In genomic region chr19:8806661-8807060, GRCh38 we compare ENCODE assay signal across 1 cellular context.
TF ChIP-seq lines count a peak whose summit lies in the region.

No MANE protein-coding gene starts in this region.

TF ChIP-seq in K562, 482 proteins besides CTCF, POLR2A, EP300 and RAD21 (continued from another document and continues in another):
- TF ChIP-seq, protein P1, sequence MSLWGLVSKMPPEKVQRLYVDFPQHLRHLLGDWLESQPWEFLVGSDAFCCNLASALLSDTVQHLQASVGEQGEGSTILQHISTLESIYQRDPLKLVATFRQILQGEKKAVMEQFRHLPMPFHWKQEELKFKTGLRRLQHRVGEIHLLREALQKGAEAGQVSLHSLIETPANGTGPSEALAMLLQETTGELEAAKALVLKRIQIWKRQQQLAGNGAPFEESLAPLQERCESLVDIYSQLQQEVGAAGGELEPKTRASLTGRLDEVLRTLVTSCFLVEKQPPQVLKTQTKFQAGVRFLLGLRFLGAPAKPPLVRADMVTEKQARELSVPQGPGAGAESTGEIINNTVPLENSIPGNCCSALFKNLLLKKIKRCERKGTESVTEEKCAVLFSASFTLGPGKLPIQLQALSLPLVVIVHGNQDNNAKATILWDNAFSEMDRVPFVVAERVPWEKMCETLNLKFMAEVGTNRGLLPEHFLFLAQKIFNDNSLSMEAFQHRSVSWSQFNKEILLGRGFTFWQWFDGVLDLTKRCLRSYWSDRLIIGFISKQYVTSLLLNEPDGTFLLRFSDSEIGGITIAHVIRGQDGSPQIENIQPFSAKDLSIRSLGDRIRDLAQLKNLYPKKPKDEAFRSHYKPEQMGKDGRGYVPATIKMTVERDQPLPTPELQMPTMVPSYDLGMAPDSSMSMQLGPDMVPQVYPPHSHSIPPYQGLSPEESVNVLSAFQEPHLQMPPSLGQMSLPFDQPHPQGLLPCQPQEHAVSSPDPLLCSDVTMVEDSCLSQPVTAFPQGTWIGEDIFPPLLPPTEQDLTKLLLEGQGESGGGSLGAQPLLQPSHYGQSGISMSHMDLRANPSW (CRISPR knock-in tag; IDR thresholded peaks at IDR 0.05): no peak
- TF ChIP-seq SIRT6 (IDR thresholded peaks at IDR 0.05; ENCODE audit: low read depth, low read length) (no peak), FIP1L1 (IDR thresholded peaks at IDR 0.05; ENCODE audit: low read depth, low read length, poor library complexity, severe bottlenecking) (no peak), TRIM24 (IDR thresholded peaks at IDR 0.05) (peak in 1 of 2 experiments; percentile 59; a peak in 2 of 4 replicates), CBX3 (IDR thresholded peaks at IDR 0.05; ENCODE audit: borderline replicate concordance in 1 of 2, low read length in 2 of 2) (peak in 1 of 2 experiments; percentile 97; a peak in 2 of 3 replicates), ZSCAN29 (IDR thresholded peaks at IDR 0.05) (no peak), ZNF395 (CRISPR knock-in tag; IDR thresholded peaks at IDR 0.05) (no peak), EHMT2 (IDR thresholded peaks at IDR 0.05) (peak; percentile 27; the same call in 1 of the 2 replicates), ZBTB49 (CRISPR knock-in tag; IDR thresholded peaks at IDR 0.05; ENCODE audit: borderline replicate concordance) (no peak), MITF (IDR thresholded peaks at IDR 0.05) (no peak), SMC3 (conservative IDR thresholded peaks at IDR 0.05; ENCODE audit: insufficient read depth, low read depth, low read length) (no peak), HIVEP1 (CRISPR knock-in tag; IDR thresholded peaks at IDR 0.05) (no peak), RBM15 (IDR thresholded peaks at IDR 0.05; ENCODE audit: insufficient read depth, low read length) (no peak), GATAD2B (IDR thresholded peaks at IDR 0.05; ENCODE audit: borderline replicate concordance) (no peak), SAFB2 (IDR thresholded peaks at IDR 0.05; ENCODE audit: borderline replicate concordance, low read depth, low read length, severe bottlenecking) (no peak), FOXA1 (IDR thresholded peaks at IDR 0.05; ENCODE audit: borderline replicate concordance) (no peak), LEF1 (IDR thresholded peaks at IDR 0.05) (no peak), U2AF1 (optimal IDR thresholded peaks at IDR 0.05; ENCODE audit: low read depth, low read length) (no peak), JUN (IDR thresholded peaks at IDR 0.05; ENCODE audit: borderline replicate concordance, low read depth, low read length) (no peak), JUN (CRISPR knock-in tag; IDR thresholded peaks at IDR 0.05; ENCODE audit: borderline replicate concordance) (no peak), RBM22 (IDR thresholded peaks at IDR 0.05; ENCODE audit: low read depth, low read length, poor library complexity, severe bottlenecking) (no peak), GATA2 (CRISPR knock-in tag; IDR thresholded peaks at IDR 0.05) (no peak), CXXC5 (CRISPR knock-in tag; IDR thresholded peaks at IDR 0.05) (no peak), ZC3H4 (CRISPR knock-in tag; IDR thresholded peaks at IDR 0.05; ENCODE audit: borderline replicate concordance) (no peak), CC2D1A (IDR thresholded peaks at IDR 0.05) (no peak), ZNF586 (CRISPR knock-in tag; conservative IDR thresholded peaks at IDR 0.05) (no peak), CBX1 (IDR thresholded peaks at IDR 0.05; ENCODE audit: low read depth) (peak; percentile 65; the same call in 1 of the 2 replicates), CBX5 (IDR thresholded peaks at IDR 0.05; ENCODE audit: borderline replicate concordance, low read depth) (peak; percentile 94), ZNF561 (CRISPR knock-in tag; conservative IDR thresholded peaks at IDR 0.05) (no peak), STAT5B (CRISPR knock-in tag; IDR thresholded peaks at IDR 0.05) (no peak), NEUROD1 (IDR thresholded peaks at IDR 0.05; ENCODE audit: borderline replicate concordance, low read depth, low read length, partially characterized antibody) (no peak), FOXJ2 (tag; IDR thresholded peaks at IDR 0.05) (no peak), CHD4 (IDR thresholded peaks at IDR 0.05; ENCODE audit: insufficient read depth, insufficient replicate concordance, low read depth, low read length, poor library complexity, severe bottlenecking) (no peak), ILK (tag; IDR thresholded peaks at IDR 0.05; ENCODE audit: borderline replicate concordance, low read depth) (no peak), SREBF2 (CRISPR knock-in tag; IDR thresholded peaks at IDR 0.05) (no peak), MEIS2 (IDR thresholded peaks at IDR 0.05; ENCODE audit: partially characterized antibody) (peak; percentile 47), KAT7 (CRISPR knock-in tag; IDR thresholded peaks at IDR 0.05; ENCODE audit: borderline replicate concordance) (no peak), GTF2F1 (IDR thresholded peaks at IDR 0.05; ENCODE audit: low read depth, low read length) (no peak), HNRNPH1 (optimal IDR thresholded peaks at IDR 0.05; ENCODE audit: low read depth, low read length) (no peak), ILF3 (IDR thresholded peaks at IDR 0.05; ENCODE audit: borderline replicate concordance) (no peak), NFYB (IDR thresholded peaks at IDR 0.05; ENCODE audit: extremely low read depth, insufficient read length) (no peak), ESRRB (CRISPR knock-in tag; IDR thresholded peaks at IDR 0.05; ENCODE audit: borderline replicate concordance) (no peak), SLC30A9 (CRISPR knock-in tag; IDR thresholded peaks at IDR 0.05) (no peak), RBM39 (optimal IDR thresholded peaks at IDR 0.05; ENCODE audit: low read depth, low read length) (no peak), ZNF23 (CRISPR knock-in tag; IDR thresholded peaks at IDR 0.05) (no peak), DEAF1 (CRISPR knock-in tag; IDR thresholded peaks at IDR 0.05) (no peak), TRIM28 (IDR thresholded peaks at IDR 0.05) (peak; percentile 97), KLF16 (IDR thresholded peaks at IDR 0.05) (no peak), SRSF9 (IDR thresholded peaks at IDR 0.05; ENCODE audit: borderline replicate concordance, low read depth, low read length) (no peak), PKNOX1 (IDR thresholded peaks at IDR 0.05) (peak; percentile 83), SMARCA5 (IDR thresholded peaks at IDR 0.05) (no peak), POLR2G (IDR thresholded peaks at IDR 0.05; ENCODE audit: low read depth, low read length) (no peak), ZNF707 (CRISPR knock-in tag; conservative IDR thresholded peaks at IDR 0.05) (no peak)
- TF ChIP-seq, protein P2, sequence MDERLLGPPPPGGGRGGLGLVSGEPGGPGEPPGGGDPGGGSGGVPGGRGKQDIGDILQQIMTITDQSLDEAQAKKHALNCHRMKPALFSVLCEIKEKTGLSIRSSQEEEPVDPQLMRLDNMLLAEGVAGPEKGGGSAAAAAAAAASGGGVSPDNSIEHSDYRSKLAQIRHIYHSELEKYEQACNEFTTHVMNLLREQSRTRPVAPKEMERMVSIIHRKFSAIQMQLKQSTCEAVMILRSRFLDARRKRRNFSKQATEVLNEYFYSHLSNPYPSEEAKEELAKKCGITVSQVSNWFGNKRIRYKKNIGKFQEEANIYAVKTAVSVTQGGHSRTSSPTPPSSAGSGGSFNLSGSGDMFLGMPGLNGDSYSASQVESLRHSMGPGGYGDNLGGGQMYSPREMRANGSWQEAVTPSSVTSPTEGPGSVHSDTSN (CRISPR knock-in tag; IDR thresholded peaks at IDR 0.05; ENCODE audit: low read depth): no peak
- TF ChIP-seq, protein P2 (tag; conservative IDR thresholded peaks at IDR 0.05; ENCODE audit: low read depth): peak; percentile 82
- TF ChIP-seq, protein P3, sequence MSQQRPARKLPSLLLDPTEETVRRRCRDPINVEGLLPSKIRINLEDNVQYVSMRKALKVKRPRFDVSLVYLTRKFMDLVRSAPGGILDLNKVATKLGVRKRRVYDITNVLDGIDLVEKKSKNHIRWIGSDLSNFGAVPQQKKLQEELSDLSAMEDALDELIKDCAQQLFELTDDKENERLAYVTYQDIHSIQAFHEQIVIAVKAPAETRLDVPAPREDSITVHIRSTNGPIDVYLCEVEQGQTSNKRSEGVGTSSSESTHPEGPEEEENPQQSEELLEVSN (IDR thresholded peaks at IDR 0.05; ENCODE audit: borderline replicate concordance in 1 of 2, extremely low read depth in 1 of 2, insufficient read depth in 1 of 2, insufficient read length in 1 of 2, low read depth in 1 of 2, low read length in 1 of 2, poor library complexity in 1 of 2, severe bottlenecking in 1 of 2): no peak
- TF ChIP-seq, protein P4, sequence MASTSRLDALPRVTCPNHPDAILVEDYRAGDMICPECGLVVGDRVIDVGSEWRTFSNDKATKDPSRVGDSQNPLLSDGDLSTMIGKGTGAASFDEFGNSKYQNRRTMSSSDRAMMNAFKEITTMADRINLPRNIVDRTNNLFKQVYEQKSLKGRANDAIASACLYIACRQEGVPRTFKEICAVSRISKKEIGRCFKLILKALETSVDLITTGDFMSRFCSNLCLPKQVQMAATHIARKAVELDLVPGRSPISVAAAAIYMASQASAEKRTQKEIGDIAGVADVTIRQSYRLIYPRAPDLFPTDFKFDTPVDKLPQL (IDR thresholded peaks at IDR 0.05; ENCODE audit: extremely low read depth, insufficient read length): no peak
